In the genomic region with DNA sequence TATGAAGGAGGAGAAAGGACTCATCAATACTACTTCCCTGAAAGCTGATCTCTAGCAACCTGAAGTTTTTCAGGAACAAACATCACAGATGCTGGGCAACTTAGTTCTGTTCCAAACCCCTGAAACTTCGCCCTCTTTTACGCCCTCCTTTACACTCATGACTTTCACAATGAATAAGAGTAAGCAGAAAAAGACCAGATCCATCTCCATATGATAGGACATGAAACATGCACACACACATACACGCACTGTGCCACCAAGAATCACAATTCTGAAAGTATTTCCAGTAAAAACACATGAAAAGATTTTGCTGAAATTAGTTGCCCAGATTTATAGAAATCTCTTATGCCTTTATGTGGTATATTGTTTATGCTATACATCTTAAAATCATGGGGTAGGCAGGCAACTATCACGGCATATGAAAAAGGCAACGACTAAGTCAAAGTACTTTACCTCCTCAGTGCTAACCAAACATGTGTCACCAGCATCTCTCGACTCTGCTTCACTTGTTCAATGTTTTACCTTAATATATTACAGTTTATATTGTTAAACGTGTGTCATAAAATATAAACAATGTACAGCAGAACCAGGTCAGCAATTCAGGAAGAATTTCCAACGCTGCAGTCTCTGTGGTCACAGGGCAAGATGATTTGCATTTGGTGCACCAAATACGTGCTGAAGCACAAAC, we compare ENCODE assay signal across 19 cellular contexts. TPM values are rescaled to one million over a fixed set of nuclear protein-coding genes. Genes with fewer than 3 reads are reported as not detected.
A peak's percentile ranks its signal among the peaks of the same experiment; 100 is the strongest.
DNase-seq lines count a peak whose midpoint lies in the region; ATAC-seq and TF ChIP-seq lines count a peak whose summit lies in the region.
"Had no signal": no experiment of that assay in that cellular context is flagged by ENCODE, and none has a peak within 500 bp of the region (broad histone marks: within the 10 kb centered on the region; RNA-seq: fewer than 3 reads in every experiment).

No MANE protein-coding gene starts in this region.

- no peak overlapping the region for H3K4me3 ChIP-seq in right lobe of liver
- peak overlapping the region in 3 of 4 donors; percentile 13 to 38 (median 13) for H3K4me3 ChIP-seq in transverse colon

- no peaks in the 10 kb centered on the region for H3K27me3 ChIP-seq in right lobe of liver
- H3K27me3 ChIP-seq in transverse colon = no peaks in the 10 kb centered on the region

- H3K4me1 ChIP-seq in right lobe of liver (peaks cover 0 to 39% (median 17%) of the 10 kb centered on the region in 4 donors), transverse colon (peaks cover 0 to 88% (median 70%) of the 10 kb centered on the region in 4 donors)

- TF ChIP-seq POLR2A in right lobe of liver (IDR thresholded peaks at IDR 0.05) (no peak), transverse colon (IDR thresholded peaks at IDR 0.05) (peak; percentile 69)

- no peak for DNase-seq in activated naive CD4-positive, alpha-beta T cell treated with anti-CD3 and anti-CD28 coated beads, Interleukin-2, amount 50 U/mL, for 16 hours
- DNase-seq in right lobe of liver (no peak), transverse colon (peak; percentile 67)
- DNase-seq: AML-193, DMS79 treated with DMSO at 0.1 percent for 48 hours, KG1, NCI-H1417 treated with DMSO at 0.1 percent for 48 hours, NCI-H187 treated with DMSO at 0.1 percent for 48 hours, NCI-H2227 treated with DMSO at 0.1 percent for 48 hours, NCI-H510A treated with DMSO at 0.1 percent for 48 hours, NCI-H82, OCI-M1, Right ventricle myocardium superior had no signal

- no peak for TF ChIP-seq EP300 in transverse colon (IDR thresholded peaks at IDR 0.05; ENCODE audit: low read depth)

- no peaks in the 10 kb centered on the region for H3K9me3 Mint-ChIP-seq in activated naive CD4-positive, alpha-beta T cell treated with anti-CD3 and anti-CD28 coated beads, Interleukin-2, amount 50 U/mL, for 24 hours
- no peaks in the 10 kb centered on the region for H3K9me3 Mint-ChIP-seq in activated T-helper 17 cell treated with anti-CD3 and anti-CD28 coated beads, Interleukin-2, amount 50 U/mL, for 72 hours

- TF ChIP-seq CTCF in right lobe of liver (IDR thresholded peaks at IDR 0.05) = no peak
- no peak for TF ChIP-seq CTCF in transverse colon (IDR thresholded peaks at IDR 0.05)

- H3K4me3 Mint-ChIP-seq in activated naive CD4-positive, alpha-beta T cell treated with anti-CD3 and anti-CD28 coated beads, Interleukin-2, amount 50 U/mL, for 24 hours = no peak overlapping the region
- peak overlapping the region; percentile 12 for H3K4me3 Mint-ChIP-seq in activated T-helper 17 cell treated with anti-CD3 and anti-CD28 coated beads, Interleukin-2, amount 50 U/mL, for 72 hours

- peaks cover 6% of the 10 kb centered on the region for H3K36me3 Mint-ChIP-seq in activated naive CD4-positive, alpha-beta T cell treated with anti-CD3 and anti-CD28 coated beads, Interleukin-2, amount 50 U/mL, for 24 hours
- peaks cover 19% of the 10 kb centered on the region for H3K36me3 Mint-ChIP-seq in activated T-helper 17 cell treated with anti-CD3 and anti-CD28 coated beads, Interleukin-2, amount 50 U/mL, for 72 hours (ENCODE audit: low read depth)

- no peaks in the 10 kb centered on the region for H3K36me3 ChIP-seq in right lobe of liver
- H3K36me3 ChIP-seq in transverse colon = no peaks in the 10 kb centered on the region

- H3K27ac ChIP-seq in right lobe of liver (peak overlapping the region in 2 of 3 donors; percentile 80 to 87), transverse colon (peak overlapping the region; percentile 75 to 87 (median 84))
- H3K27ac ChIP-seq: C4-2B had no signal

- no peaks in the 10 kb centered on the region for H3K27me3 Mint-ChIP-seq in activated naive CD4-positive, alpha-beta T cell treated with anti-CD3 and anti-CD28 coated beads, Interleukin-2, amount 50 U/mL, for 24 hours
- H3K27me3 Mint-ChIP-seq in activated T-helper 17 cell treated with anti-CD3 and anti-CD28 coated beads, Interleukin-2, amount 50 U/mL, for 72 hours = no peaks in the 10 kb centered on the region

- H3K4me1 Mint-ChIP-seq in activated naive CD4-positive, alpha-beta T cell treated with anti-CD3 and anti-CD28 coated beads, Interleukin-2, amount 50 U/mL, for 24 hours = peaks cover 43% of the 10 kb centered on the region
- peaks cover 6% of the 10 kb centered on the region for H3K4me1 Mint-ChIP-seq in activated T-helper 17 cell treated with anti-CD3 and anti-CD28 coated beads, Interleukin-2, amount 50 U/mL, for 72 hours

- WGBS in right lobe of liver (ENCODE audit: insufficient coverage, low coverage, low lambda C conversion rate, missing lambda C conversion rate) = 54% methylated on average over 9 of the region's 9 CpGs
- 36 to 40% methylated on average over 7 to 9 of the region's 9 CpGs for WGBS in transverse colon (ENCODE audit: low coverage in 1 of 2), 2 donors

- intact Hi-C loops in right lobe of liver (cut with DNase I) = no loop called here
- intact Hi-C loops in transverse colon (cut with DNase I; ENCODE audit: low total_unique reads) = no loop called here

- in situ Hi-C loops in transverse colon (cut with MboI; ENCODE audit: low pct_ligation_motif_present in 1 of 4, low pct_unique_long_range_greater_than_20kb in 1 of 4, low sequenced_read_pairs in 3 of 4) = no loop called here

- peak; percentile 86 for ATAC-seq in activated T-helper 17 cell treated with anti-CD3 and anti-CD28 coated beads, Interleukin-2, amount 50 U/mL, for 72 hours (replicated peaks)
- ATAC-seq in right lobe of liver (no peak), HG03039 (IDR thresholded peaks at IDR 0.05; ENCODE audit: unreplicated experiment) (no peak), GM21825 (IDR thresholded peaks at IDR 0.05; ENCODE audit: unreplicated experiment) (no peak)

- H3K27ac Mint-ChIP-seq in activated naive CD4-positive, alpha-beta T cell treated with anti-CD3 and anti-CD28 coated beads, Interleukin-2, amount 50 U/mL, for 24 hours = peak overlapping the region; percentile 59
- H3K27ac Mint-ChIP-seq in activated T-helper 17 cell treated with anti-CD3 and anti-CD28 coated beads, Interleukin-2, amount 50 U/mL, for 72 hours = peak overlapping the region; percentile 43

- H3K9me3 ChIP-seq in right lobe of liver (no peaks in the 10 kb centered on the region), transverse colon (no peaks in the 10 kb centered on the region)

RNA-seq across cellular contexts. Expression of gene NHEJ1, which starts 47.8 kb away (rescaled TPM):
- 10 to 100 TPM; 24.1 to 26.6 TPM for total RNA-seq in activated T-helper 17 cell treated with anti-CD3 and anti-CD28 coated beads, Interleukin-2, amount 50 U/mL, for 72 hours
- 10 to 100 TPM in 3 of 6 experiments, 1 to 10 TPM in 3; 5.8 to 16.7 (median 10.9) TPM for total RNA-seq in right lobe of liver
- total RNA-seq in transverse colon = 10 to 100 TPM; 50.5 to 90.2 (median 65.3) TPM

RNA-seq across cellular contexts. Expression of gene IHH, which starts 52.1 kb away (rescaled TPM):
- total RNA-seq in activated T-helper 17 cell treated with anti-CD3 and anti-CD28 coated beads, Interleukin-2, amount 50 U/mL, for 72 hours = under 1 TPM; 0.28 to 0.29 TPM
- total RNA-seq in right lobe of liver (1 to 10 TPM in 3 of 6 experiments, under 1 TPM in 3; 0.42 to 3.9 (median 1.1) TPM), transverse colon (10 to 100 TPM; 21.1 to 67.4 (median 65.5) TPM)
- total RNA-seq: H1, Right ventricle myocardium superior had no signal

RNA-seq across cellular contexts. Expression of gene SLC23A3, which starts 57.0 kb away (rescaled TPM):
- total RNA-seq in activated T-helper 17 cell treated with anti-CD3 and anti-CD28 coated beads, Interleukin-2, amount 50 U/mL, for 72 hours = 1 to 10 TPM; 2.9 to 7.7 TPM
- total RNA-seq in right lobe of liver = 1 to 10 TPM in 5 of 6 experiments, under 1 TPM in 1; 0.62 to 4.9 (median 2.1) TPM
- 10 to 100 TPM in 3 of 4 donors, 1 to 10 TPM in 1; 5.4 to 18.4 (median 15.7) TPM for total RNA-seq in transverse colon

Comparison
In these comparisons a context has a peak if more than half of its experiments do, and no peak if none do; other contexts are left out.
1. H3K4me3 ChIP-seq: peak in transverse colon (3 of 4); none in right lobe of liver (0 of 3).
2. RNA of gene IHH, which starts 52.1 kb away (total RNA-seq): 21.1 to 67.4 TPM in transverse colon; 0.42 to 3.9 TPM in right lobe of liver and 0.28 to 0.29 TPM in activated T-helper 17 cell treated with anti-CD3 and anti-CD28 coated beads, Interleukin-2, amount 50 U/mL, for 72 hours; every median in the first group is over 4 times any median in the second.